In the genomic region with DNA sequence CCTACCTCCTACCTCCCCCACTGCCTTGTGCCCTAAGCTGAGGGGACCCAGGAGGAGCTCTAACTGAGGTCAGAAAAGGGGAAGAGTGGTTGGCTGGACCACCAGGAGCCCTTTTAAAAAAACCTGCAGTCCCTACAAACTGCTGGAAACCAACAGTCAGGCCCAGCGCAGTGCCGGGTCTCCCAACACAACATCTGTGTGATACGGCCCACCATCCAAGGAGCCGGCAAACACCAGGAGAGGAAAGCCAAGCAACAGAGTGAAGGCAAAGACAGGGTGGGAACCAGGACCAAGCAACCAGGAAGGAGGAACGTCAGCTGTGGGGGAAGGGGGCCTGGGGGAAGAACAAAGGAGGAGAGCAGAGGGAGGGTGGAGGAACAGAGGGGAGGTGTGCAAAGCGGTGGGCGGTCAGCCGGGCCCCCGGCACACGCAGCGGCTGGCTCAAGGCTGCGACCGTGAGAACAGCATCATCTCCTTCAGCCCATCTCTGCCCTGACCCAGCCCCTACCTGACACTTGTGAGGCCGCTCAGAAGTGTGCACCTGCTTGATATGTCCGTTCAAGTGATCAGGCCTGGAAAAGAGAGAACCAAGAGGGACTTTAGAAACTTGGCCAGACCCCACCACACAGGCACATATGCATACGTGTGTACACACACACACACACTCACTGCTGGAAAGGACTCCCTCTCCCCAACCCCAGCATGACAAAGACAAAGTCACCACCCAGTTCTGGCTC, we compare ENCODE assay signal across 8 cellular contexts. TPM values are rescaled to one million over a fixed set of nuclear protein-coding genes. Genes with fewer than 3 reads are reported as not detected.
DNase-seq lines count a peak whose midpoint lies in the region; ATAC-seq, FAIRE-seq and TF ChIP-seq lines count a peak whose summit lies in the region.

No MANE protein-coding gene starts in this region.

- CTCF ChIA-PET in CD8-positive, alpha-beta memory T cell (lab: Charles Lee): no interaction called here

- no peak for ATAC-seq in pancreas
- ATAC-seq in omental fat pad (ENCODE audit: low FRiP score): no peak

- intact Hi-C loops in pancreas (cut with DNase I): no loop called here
- intact Hi-C loops in lower leg skin (cut with DNase I; ENCODE audit: low total_unique reads): loop anchor here (10.0 kb wide), 1 partner anchor 152 kb away; the partner anchor contains the start of gene SFI1

- WGBS in endodermal cell (ENCODE audit: insufficient coverage in 1 of 2, insufficient read length in 1 of 2), 2 experiments: 64 to 71% methylated on average over 6 to 16 of the region's 16 CpGs
- 19 to 21% methylated on average over 16 of the region's 16 CpGs for WGBS in pancreas, 2 donors
- WGBS in lower leg skin, 2 donors: 63 to 67% methylated on average over 12 to 16 of the region's 16 CpGs

- peak overlapping the region; percentile 76 for H3K4me3 ChIP-seq in CD8-positive, alpha-beta memory T cell (ENCODE audit: low read length)
- H3K4me3 ChIP-seq in NB4 (ENCODE audit: low read depth, low read length) (peak overlapping the region; percentile 88), endodermal cell (ENCODE audit: low read length) (peak overlapping the region; percentile 91), pancreas (peak overlapping the region; percentile 12 to 65 (median 48)), lower leg skin (ENCODE audit: low read depth, poor library complexity, severe bottlenecking) (no peak overlapping the region)

- H3K9ac ChIP-seq in endodermal cell (ENCODE audit: extremely low read depth, low read length, poor library complexity, severe bottlenecking): peak overlapping the region; percentile 66

- H3K9me3 Mint-ChIP-seq in CD8-positive, alpha-beta memory T cell: no peaks in the 10 kb centered on the region
- no peaks in the 10 kb centered on the region for H3K9me3 Mint-ChIP-seq in endodermal cell

- H3K27ac ChIP-seq in CD8-positive, alpha-beta memory T cell (ENCODE audit: low read depth, low read length): no peak overlapping the region
- peak overlapping the region; percentile 94 for H3K27ac ChIP-seq in endodermal cell (ENCODE audit: low read depth, low read length)
- H3K27ac ChIP-seq in pancreas: peak overlapping the region; percentile 77 to 92 (median 89)

- H3K27me3 Mint-ChIP-seq in CD8-positive, alpha-beta memory T cell: peaks cover 0 to 1% of the 10 kb centered on the region in 2 donors
- H3K27me3 Mint-ChIP-seq in endodermal cell (ENCODE audit: insufficient read depth): no peaks in the 10 kb centered on the region

- H3K4me3 Mint-ChIP-seq in CD8-positive, alpha-beta memory T cell: peak overlapping the region; percentile 86 to 97 (median 90)
- H3K4me3 Mint-ChIP-seq in endodermal cell: peak overlapping the region; percentile 80

- H3K36me3 ChIP-seq in CD8-positive, alpha-beta memory T cell (ENCODE audit: insufficient read depth, low read length): peaks cover 49% of the 10 kb centered on the region
- H3K36me3 ChIP-seq in endodermal cell (ENCODE audit: control insufficient read depth, insufficient read depth, low read length) (peaks cover 70% of the 10 kb centered on the region), pancreas (peaks cover 0 to 5% (median 0%) of the 10 kb centered on the region in 3 donors)

- H3K36me3 Mint-ChIP-seq in CD8-positive, alpha-beta memory T cell: peaks cover 0 to 73% (median 0%) of the 10 kb centered on the region in 3 donors
- peaks cover 62% of the 10 kb centered on the region for H3K36me3 Mint-ChIP-seq in endodermal cell (ENCODE audit: low read depth)

- peak overlapping the region; percentile 66 to 100 (median 94) for H3K27ac Mint-ChIP-seq in CD8-positive, alpha-beta memory T cell
- peak overlapping the region; percentile 89 for H3K27ac Mint-ChIP-seq in endodermal cell

- DNase-seq in CD8-positive, alpha-beta memory T cell: no peak
- DNase-seq in NB4 (ENCODE audit: low read depth) (peak; percentile 12), endodermal cell (no peak), pancreas (peak in 2 of 6 donors; percentile 40 to 44), omental fat pad (ENCODE audit: low spot score) (no peak), GM19240 (ENCODE audit: insufficient read length, low spot score) (no peak), lower leg skin (ENCODE audit: low spot score in 2 of 2) (no peak)
- DNase-seq in activated CD4-positive, alpha-beta T cell treated with anti-CD3 and anti-CD28 coated beads for 1 hour: no peak

- H3K27me3 ChIP-seq in CD8-positive, alpha-beta memory T cell (ENCODE audit: insufficient read depth, low read length, poor library complexity, severe bottlenecking): no peaks in the 10 kb centered on the region
- H3K27me3 ChIP-seq in endodermal cell (ENCODE audit: control insufficient read depth, insufficient read depth, low read length, poor library complexity, severe bottlenecking) (no peaks in the 10 kb centered on the region), pancreas (no peaks in the 10 kb centered on the region)

- no peak for TF ChIP-seq CTCF in NB4 (IDR thresholded peaks at IDR 0.05; ENCODE audit: low read depth, low read length)
- no peak for TF ChIP-seq CTCF in endodermal cell (conservative IDR thresholded peaks at IDR 0.05)
- no peak for TF ChIP-seq CTCF in pancreas (IDR thresholded peaks at IDR 0.05)
- TF ChIP-seq CTCF in omental fat pad (IDR thresholded peaks at IDR 0.05): no peak
- no peak for TF ChIP-seq CTCF in lower leg skin (IDR thresholded peaks at IDR 0.05)

- TF ChIP-seq POLR2A in NB4 (IDR thresholded peaks at IDR 0.05; ENCODE audit: extremely low read depth, insufficient read length) (no peak), lower leg skin (IDR thresholded peaks at IDR 0.05) (no peak)

- no peaks in the 10 kb centered on the region for H3K9me3 ChIP-seq in CD8-positive, alpha-beta memory T cell (ENCODE audit: low read length)
- H3K9me3 ChIP-seq in endodermal cell (ENCODE audit: control insufficient read depth, low read length): no peaks in the 10 kb centered on the region
- no peaks in the 10 kb centered on the region for H3K9me3 ChIP-seq in pancreas

- FAIRE-seq in pancreas (lab: Jason Lieb, UNC): no peak

- POLR2A ChIA-PET in CD8-positive, alpha-beta memory T cell (lab: Charles Lee): interaction anchor here (0.7 kb wide), 1 partner anchor 51 kb away, joined by 3 read pairs; the partner anchor contains the start of gene PIK3IP1

- peaks cover 67 to 83% (median 73%) of the 10 kb centered on the region in 3 donors for H3K4me1 Mint-ChIP-seq in CD8-positive, alpha-beta memory T cell
- H3K4me1 Mint-ChIP-seq in endodermal cell: peaks cover 56% of the 10 kb centered on the region

- peaks cover 57% of the 10 kb centered on the region for H3K4me1 ChIP-seq in CD8-positive, alpha-beta memory T cell (ENCODE audit: insufficient read depth, low read length)
- H3K4me1 ChIP-seq in endodermal cell (ENCODE audit: control insufficient read depth, insufficient read depth, low read length): peaks cover 24% of the 10 kb centered on the region
- H3K4me1 ChIP-seq in pancreas: peaks cover 35 to 44% (median 41%) of the 10 kb centered on the region in 3 donors

RNA-seq across cellular contexts. Expression of gene PATZ1, which starts 3.6 kb away (rescaled TPM):
- 10 to 100 TPM; 32.4 to 35.6 TPM for total RNA-seq in CD8-positive, alpha-beta memory T cell
- polyA plus RNA-seq in CD8-positive, alpha-beta memory T cell: 18.1 TPM
- total RNA-seq in endodermal cell: 10 to 100 TPM; 49.2 to 57.1 TPM
- 65.0 TPM for polyA plus RNA-seq in endodermal cell (2013, experiment 1 of 2)
- 55.9 TPM for polyA plus RNA-seq in endodermal cell (2013, experiment 2 of 2)
- 10 to 100 TPM; 12.0 to 28.6 (median 16.7) TPM for total RNA-seq in pancreas
- 10 to 100 TPM; 21.6 to 30.2 TPM for polyA plus RNA-seq in pancreas
- 10 to 100 TPM; 10.8 to 15.4 (median 14.8) TPM for total RNA-seq in omental fat pad
- total RNA-seq in lower leg skin: 10 to 100 TPM; 10.5 to 17.0 (median 13.0) TPM

RNA-seq across cellular contexts. Expression of gene PIK3IP1, which starts 50.3 kb away (rescaled TPM):
- 10 to 100 TPM; 32.2 to 35.3 TPM for total RNA-seq in CD8-positive, alpha-beta memory T cell
- polyA plus RNA-seq in CD8-positive, alpha-beta memory T cell: 350 TPM
- total RNA-seq in endodermal cell (1 to 10 TPM; 2.0 to 3.5 TPM), pancreas (10 to 100 TPM in 1 of 6 donors, 1 to 10 TPM in 5; 2.4 to 24.5 (median 6.0) TPM), omental fat pad (10 to 100 TPM; 32.8 to 61.2 (median 47.1) TPM), lower leg skin (100 to 1,000 TPM in 3 of 4 donors, 10 to 100 TPM in 1; 84.8 to 162 (median 120) TPM)
- 5.5 TPM for polyA plus RNA-seq in endodermal cell (2013, experiment 1 of 2)
- 4.4 TPM for polyA plus RNA-seq in endodermal cell (2013, experiment 2 of 2)
- 1 to 10 TPM; 3.6 to 5.9 TPM for polyA plus RNA-seq in pancreas

RNA-seq across cellular contexts. Expression of gene DRG1, which starts 56.8 kb away (rescaled TPM):
- total RNA-seq in CD8-positive, alpha-beta memory T cell: 100 to 1,000 TPM; 115 to 117 TPM
- polyA plus RNA-seq in CD8-positive, alpha-beta memory T cell: 70.1 TPM
- total RNA-seq in endodermal cell (10 to 100 TPM; 79.9 to 93.5 TPM), pancreas (10 to 100 TPM; 26.4 to 35.3 (median 30.2) TPM), omental fat pad (10 to 100 TPM; 59.1 to 88.7 (median 69.2) TPM), lower leg skin (10 to 100 TPM; 43.0 to 55.1 (median 48.7) TPM)
- 79.6 TPM for polyA plus RNA-seq in endodermal cell (2013, experiment 1 of 2)
- 64.9 TPM for polyA plus RNA-seq in endodermal cell (2013, experiment 2 of 2)
- polyA plus RNA-seq in pancreas: 10 to 100 TPM; 32.8 to 38.7 TPM
